ENCODE assay signal across 13 cellular contexts in the genomic region with DNA sequence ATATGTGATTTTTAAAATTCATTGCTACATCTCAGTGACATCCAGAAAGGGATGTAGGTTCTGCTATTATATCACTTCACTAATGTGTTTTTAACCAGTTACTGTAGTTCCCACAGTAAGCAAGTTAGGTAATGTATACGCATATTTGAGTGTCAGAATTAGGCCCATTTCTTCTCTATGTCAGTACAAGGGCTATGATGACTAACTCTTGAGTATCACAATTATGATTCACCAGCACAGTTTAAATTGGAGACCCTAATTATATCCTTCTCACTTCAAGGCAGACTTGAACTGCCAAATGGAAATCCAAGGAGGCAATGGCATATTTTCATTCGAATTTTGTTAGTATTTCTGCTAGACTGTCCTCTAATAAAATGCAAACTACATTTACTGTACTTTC. TPM values are rescaled to one million over a fixed set of nuclear protein-coding genes. Genes with fewer than 3 reads are reported as not detected.
DNase-seq lines count a peak whose midpoint lies in the region; ATAC-seq and TF ChIP-seq lines count a peak whose summit lies in the region.
"Had no signal": no experiment of that assay in that cellular context is flagged by ENCODE, and none has a peak within 500 bp of the region (broad histone marks: within the 10 kb centered on the region; RNA-seq: fewer than 3 reads in every experiment).

No MANE protein-coding gene starts in this region.

- H3K4me1 ChIP-seq in esophagus squamous epithelium (peaks cover 10 to 37% (median 17%) of the 10 kb centered on the region in 3 donors), skeletal muscle tissue (ENCODE audit: control insufficient read depth in 3 of 3, insufficient read depth in 3 of 3, low read length in 3 of 3) (peaks cover 12 to 19% (median 16%) of the 10 kb centered on the region in 3 donors)

- H3K4me3 ChIP-seq in esophagus squamous epithelium = no peak overlapping the region
- no peak overlapping the region for H3K4me3 ChIP-seq in skeletal muscle tissue (ENCODE audit: low read length in 3 of 3)
- H3K4me3 ChIP-seq: thoracic aorta had no signal

- peaks cover 17% of the 10 kb centered on the region for H3K4me1 Mint-ChIP-seq in activated CD4-positive, alpha-beta T cell treated with anti-CD3 and anti-CD28 coated beads for 36 hours
- H3K4me1 Mint-ChIP-seq in effector memory CD8-positive, alpha-beta T cell (ENCODE audit: low read depth in 2 of 2) = peaks cover 2 to 4% of the 10 kb centered on the region in 2 donors

- no peaks in the 10 kb centered on the region for H3K9me3 Mint-ChIP-seq in activated CD4-positive, alpha-beta T cell treated with anti-CD3 and anti-CD28 coated beads for 36 hours (ENCODE audit: low read depth)
- H3K9me3 Mint-ChIP-seq in effector memory CD8-positive, alpha-beta T cell = no peaks in the 10 kb centered on the region

- WGBS in esophagus squamous epithelium, 2 donors = 70 to 83% methylated on average over 2 of the region's 2 CpGs

- CTCF ChIA-PET in activated CD4-positive, alpha-beta T cell treated with anti-CD3 and anti-CD28 coated beads for 36 hours (lab: Charles Lee) = no interaction called here
- CTCF ChIA-PET in GM10248 (lab: Yijun Ruan, JAX) = no interaction called here

- TF ChIP-seq POLR2A in esophagus squamous epithelium (IDR thresholded peaks at IDR 0.05) = no peak

- no peak overlapping the region for H3K9ac ChIP-seq in skeletal muscle tissue (ENCODE audit: low read depth in 1 of 3, low read length in 3 of 3)

- H3K36me3 Mint-ChIP-seq in activated CD4-positive, alpha-beta T cell treated with anti-CD3 and anti-CD28 coated beads for 36 hours (ENCODE audit: low read depth) = peaks cover 61% of the 10 kb centered on the region
- H3K36me3 Mint-ChIP-seq in effector memory CD8-positive, alpha-beta T cell (ENCODE audit: insufficient read depth) = peaks cover 39% of the 10 kb centered on the region

- no peaks in the 10 kb centered on the region for H3K27me3 Mint-ChIP-seq in activated CD4-positive, alpha-beta T cell treated with anti-CD3 and anti-CD28 coated beads for 36 hours
- no peaks in the 10 kb centered on the region for H3K27me3 Mint-ChIP-seq in effector memory CD8-positive, alpha-beta T cell
- H3K27me3 Mint-ChIP-seq: memory B cell had no signal

- no peak for DNase-seq in activated CD4-positive, alpha-beta T cell treated with anti-CD3 and anti-CD28 coated beads for 36 hours
- DNase-seq in activated CD4-positive, alpha-beta T cell treated with anti-CD3 and anti-CD28 coated beads for 4 hours = no peak
- peak; percentile 12 for DNase-seq in RKO (ENCODE audit: low spot score)
- no peak for DNase-seq in esophagus squamous epithelium (lab: John Stamatoyannopoulos, UW)
- DNase-seq in effector memory CD8-positive, alpha-beta T cell = no peak
- no peak for DNase-seq in GM10248 (ENCODE audit: extremely low spot score)
- DNase-seq: activated CD4-positive, alpha-beta T cell treated with anti-CD3 and anti-CD28 coated beads for 1 hour; activated naive CD4-positive, alpha-beta T cell treated with anti-CD3 and anti-CD28 coated beads, Interleukin-2, amount 50 U/mL, for 16 hours; NCI-H2107 had no signal

- intact Hi-C loops in activated CD4-positive, alpha-beta T cell treated with anti-CD3 and anti-CD28 coated beads for 36 hours (cut with DNase I, micrococcal nuclease) = no loop called here
- intact Hi-C loops in esophagus squamous epithelium (cut with DNase I) = no loop called here

- no peak overlapping the region for H3K4me3 Mint-ChIP-seq in activated CD4-positive, alpha-beta T cell treated with anti-CD3 and anti-CD28 coated beads for 36 hours
- no peak overlapping the region for H3K4me3 Mint-ChIP-seq in effector memory CD8-positive, alpha-beta T cell
- H3K4me3 Mint-ChIP-seq: memory B cell had no signal

- H3K27ac Mint-ChIP-seq in activated CD4-positive, alpha-beta T cell treated with anti-CD3 and anti-CD28 coated beads for 36 hours = no peak overlapping the region
- H3K27ac Mint-ChIP-seq in effector memory CD8-positive, alpha-beta T cell = no peak overlapping the region
- H3K27ac Mint-ChIP-seq: memory B cell had no signal

- H3K36me3 ChIP-seq in esophagus squamous epithelium (peaks cover 0 to 15% (median 0%) of the 10 kb centered on the region in 3 donors), skeletal muscle tissue (ENCODE audit: control insufficient read depth in 3 of 3, insufficient read depth in 3 of 3, low read length in 3 of 3) (peaks cover 0 to 6% (median 0%) of the 10 kb centered on the region in 3 donors)
- H3K36me3 ChIP-seq: thoracic aorta had no signal

- TF ChIP-seq CTCF in esophagus squamous epithelium (IDR thresholded peaks at IDR 0.05) (no peak), GM10248 (IDR thresholded peaks at IDR 0.05; ENCODE audit: control extremely low read depth, extremely low read depth, low read depth, missing control alignments) (no peak)

- POLR2A ChIA-PET in activated CD4-positive, alpha-beta T cell treated with anti-CD3 and anti-CD28 coated beads for 36 hours (lab: Charles Lee) = interaction anchor here (0.5 kb wide), 1 partner anchor 11 kb away, joined by 3 read pairs; no protein-coding TSS in a partner anchor
- POLR2A ChIA-PET in GM10248 (lab: Yijun Ruan, JAX) = no interaction called here

- H3K9me3 ChIP-seq in esophagus squamous epithelium = no peaks in the 10 kb centered on the region
- no peaks in the 10 kb centered on the region for H3K9me3 ChIP-seq in skeletal muscle tissue (ENCODE audit: control insufficient read depth in 3 of 3, low read length in 3 of 3)
- H3K9me3 ChIP-seq: thoracic aorta had no signal

- H3K27me3 ChIP-seq in esophagus squamous epithelium (no peaks in the 10 kb centered on the region), skeletal muscle tissue (ENCODE audit: control insufficient read depth in 3 of 3, insufficient read depth in 3 of 3, low read length in 3 of 3) (no peaks in the 10 kb centered on the region)

- H3K27ac ChIP-seq in esophagus squamous epithelium (peak overlapping the region in 3 of 4 donors; percentile 67 to 85 (median 85)), skeletal muscle tissue (ENCODE audit: low read depth, low read length) (peak overlapping the region; percentile 0)
- H3K27ac ChIP-seq: thoracic aorta had no signal

- ATAC-seq in activated CD4-positive, alpha-beta T cell treated with anti-CD3 and anti-CD28 coated beads for 36 hours = peak; percentile 47
- no peak for ATAC-seq in GM21723 (IDR thresholded peaks at IDR 0.05; ENCODE audit: unreplicated experiment)
- no peak for ATAC-seq in effector memory CD8-positive, alpha-beta T cell (replicated peaks)

RNA-seq across cellular contexts. Expression of a gene that starts 23.6 kb away (rescaled TPM):
- total RNA-seq in activated CD4-positive, alpha-beta T cell treated with anti-CD3 and anti-CD28 coated beads for 36 hours = 100 to 1,000 TPM; 106 to 113 TPM
- 10 to 100 TPM; 38.2 to 79.5 (median 69.6) TPM for total RNA-seq in esophagus squamous epithelium
- total RNA-seq in skeletal muscle tissue = 155 TPM

RNA-seq across cellular contexts. Expression of a gene that starts 24.0 kb away (rescaled TPM):
- 10 to 100 TPM in 1 of 2 experiments, 1 to 10 TPM in 1; 9.0 to 10.1 TPM for total RNA-seq in activated CD4-positive, alpha-beta T cell treated with anti-CD3 and anti-CD28 coated beads for 36 hours
- 10 to 100 TPM in 1 of 4 donors, 1 to 10 TPM in 3; 3.8 to 13.4 (median 7.0) TPM for total RNA-seq in esophagus squamous epithelium
- total RNA-seq in skeletal muscle tissue = 30.3 TPM
